In the genomic region with DNA sequence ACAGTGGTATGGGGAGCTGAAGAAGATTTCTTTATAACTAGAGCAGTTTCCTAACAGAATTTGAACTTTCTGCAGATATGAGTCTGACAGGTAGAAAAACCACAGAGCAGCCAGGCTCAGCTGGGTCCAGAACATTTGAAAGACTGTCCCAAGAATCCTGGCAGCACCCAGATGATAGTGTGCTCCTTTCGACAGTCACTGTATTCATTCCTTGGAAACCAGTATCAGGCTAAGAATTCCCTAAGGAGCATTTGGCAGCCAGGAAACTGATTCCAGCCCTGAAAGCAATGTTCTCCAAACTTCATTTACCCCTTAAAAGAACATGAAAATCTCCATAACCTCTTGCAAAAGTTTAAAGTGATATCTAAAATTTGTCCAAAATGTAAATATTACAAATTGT, we compare ENCODE assay signal across 1 cellular context.
TF ChIP-seq lines count a peak whose summit lies in the region.

No MANE protein-coding gene starts in this region.

TF ChIP-seq in IMR-90, 13 proteins besides CTCF, POLR2A, EP300 and RAD21 (continued from another document):
- TF ChIP-seq, protein P1, sequence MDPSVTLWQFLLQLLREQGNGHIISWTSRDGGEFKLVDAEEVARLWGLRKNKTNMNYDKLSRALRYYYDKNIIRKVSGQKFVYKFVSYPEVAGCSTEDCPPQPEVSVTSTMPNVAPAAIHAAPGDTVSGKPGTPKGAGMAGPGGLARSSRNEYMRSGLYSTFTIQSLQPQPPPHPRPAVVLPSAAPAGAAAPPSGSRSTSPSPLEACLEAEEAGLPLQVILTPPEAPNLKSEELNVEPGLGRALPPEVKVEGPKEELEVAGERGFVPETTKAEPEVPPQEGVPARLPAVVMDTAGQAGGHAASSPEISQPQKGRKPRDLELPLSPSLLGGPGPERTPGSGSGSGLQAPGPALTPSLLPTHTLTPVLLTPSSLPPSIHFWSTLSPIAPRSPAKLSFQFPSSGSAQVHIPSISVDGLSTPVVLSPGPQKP (IDR thresholded peaks at IDR 0.05; ENCODE audit: borderline replicate concordance, low read depth, low read length) = no peak
TF ChIP-seq in IMR-90: peak in this region for 0.
